1 cellular context compared by ENCODE assay signal in the genomic region with DNA sequence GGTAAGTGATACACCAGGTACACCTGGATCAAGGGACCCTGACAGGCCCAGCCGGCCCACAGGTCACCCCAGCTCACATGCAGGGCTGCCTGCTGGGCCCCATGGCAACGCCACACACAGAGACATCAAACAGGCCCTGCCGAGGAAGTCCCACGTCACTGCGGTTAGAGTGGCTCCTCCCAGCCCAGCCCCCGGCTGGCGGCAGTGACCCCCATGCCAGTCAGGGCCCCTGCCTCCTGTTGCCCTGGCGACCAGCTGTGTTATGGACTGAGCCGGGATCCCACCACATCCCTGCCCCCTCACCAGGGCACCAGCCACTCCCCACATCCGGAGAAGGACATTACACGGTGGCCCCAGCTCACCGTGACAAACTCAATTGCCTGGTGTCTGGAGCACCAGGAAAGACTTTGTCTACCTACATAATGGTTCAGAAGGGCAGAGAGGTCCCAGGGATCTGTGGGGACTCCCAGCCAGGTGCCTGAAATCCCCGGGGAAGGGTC.
TF ChIP-seq lines count a peak whose summit lies in the region.

No MANE protein-coding gene starts in this region.

TF ChIP-seq in neural cell, 6 proteins besides CTCF, POLR2A, EP300 and RAD21 (continued from another document):
- TF ChIP-seq, protein P1, sequence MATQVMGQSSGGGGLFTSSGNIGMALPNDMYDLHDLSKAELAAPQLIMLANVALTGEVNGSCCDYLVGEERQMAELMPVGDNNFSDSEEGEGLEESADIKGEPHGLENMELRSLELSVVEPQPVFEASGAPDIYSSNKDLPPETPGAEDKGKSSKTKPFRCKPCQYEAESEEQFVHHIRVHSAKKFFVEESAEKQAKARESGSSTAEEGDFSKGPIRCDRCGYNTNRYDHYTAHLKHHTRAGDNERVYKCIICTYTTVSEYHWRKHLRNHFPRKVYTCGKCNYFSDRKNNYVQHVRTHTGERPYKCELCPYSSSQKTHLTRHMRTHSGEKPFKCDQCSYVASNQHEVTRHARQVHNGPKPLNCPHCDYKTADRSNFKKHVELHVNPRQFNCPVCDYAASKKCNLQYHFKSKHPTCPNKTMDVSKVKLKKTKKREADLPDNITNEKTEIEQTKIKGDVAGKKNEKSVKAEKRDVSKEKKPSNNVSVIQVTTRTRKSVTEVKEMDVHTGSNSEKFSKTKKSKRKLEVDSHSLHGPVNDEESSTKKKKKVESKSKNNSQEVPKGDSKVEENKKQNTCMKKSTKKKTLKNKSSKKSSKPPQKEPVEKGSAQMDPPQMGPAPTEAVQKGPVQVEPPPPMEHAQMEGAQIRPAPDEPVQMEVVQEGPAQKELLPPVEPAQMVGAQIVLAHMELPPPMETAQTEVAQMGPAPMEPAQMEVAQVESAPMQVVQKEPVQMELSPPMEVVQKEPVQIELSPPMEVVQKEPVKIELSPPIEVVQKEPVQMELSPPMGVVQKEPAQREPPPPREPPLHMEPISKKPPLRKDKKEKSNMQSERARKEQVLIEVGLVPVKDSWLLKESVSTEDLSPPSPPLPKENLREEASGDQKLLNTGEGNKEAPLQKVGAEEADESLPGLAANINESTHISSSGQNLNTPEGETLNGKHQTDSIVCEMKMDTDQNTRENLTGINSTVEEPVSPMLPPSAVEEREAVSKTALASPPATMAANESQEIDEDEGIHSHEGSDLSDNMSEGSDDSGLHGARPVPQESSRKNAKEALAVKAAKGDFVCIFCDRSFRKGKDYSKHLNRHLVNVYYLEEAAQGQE (IDR thresholded peaks at IDR 0.05; ENCODE audit: borderline replicate concordance) = no peak
